ENCODE assay signal across 8 cellular contexts in the genomic region with DNA sequence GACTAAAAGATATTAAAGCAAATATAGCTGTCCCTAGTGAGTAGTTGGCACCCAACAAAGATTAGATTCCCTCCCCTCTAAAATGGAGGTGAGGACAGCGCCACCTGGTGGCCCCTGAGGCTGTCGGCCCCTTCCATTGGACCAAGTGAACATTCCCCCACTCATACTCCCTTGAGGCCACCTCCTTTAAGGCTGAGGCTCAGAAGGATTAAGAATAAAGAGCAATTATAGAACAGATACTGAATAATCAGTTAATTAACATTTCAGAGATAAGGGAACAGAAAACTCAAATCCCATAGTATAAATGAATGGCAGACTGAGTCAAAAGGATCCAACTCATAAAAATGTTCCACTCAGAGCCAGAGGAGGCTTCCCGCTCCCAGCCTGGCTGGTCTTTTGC.
DNase-seq lines count a peak whose midpoint lies in the region; ATAC-seq and TF ChIP-seq lines count a peak whose summit lies in the region.

No MANE protein-coding gene starts in this region.

- H3K27me3 ChIP-seq in heart right ventricle (peaks cover 0 to 27% (median 0%) of the 10 kb centered on the region in 7 donors), endodermal cell (ENCODE audit: control insufficient read depth, insufficient read depth, low read length, poor library complexity, severe bottlenecking) (no peaks in the 10 kb centered on the region)

- no peak overlapping the region for H3K9ac ChIP-seq in endodermal cell (ENCODE audit: extremely low read depth, low read length, poor library complexity, severe bottlenecking)

- H3K27ac Mint-ChIP-seq in endodermal cell = no peak overlapping the region

- H3K27ac ChIP-seq in heart right ventricle (no peak overlapping the region), endodermal cell (ENCODE audit: low read depth, low read length) (no peak overlapping the region)

- H3K27me3 Mint-ChIP-seq in endodermal cell (ENCODE audit: insufficient read depth) = no peaks in the 10 kb centered on the region

- H3K4me3 Mint-ChIP-seq in endodermal cell = no peak overlapping the region

- peaks cover 6% of the 10 kb centered on the region for H3K4me1 Mint-ChIP-seq in endodermal cell

- H3K4me3 ChIP-seq in heart right ventricle (no peak overlapping the region), endodermal cell (ENCODE audit: low read length) (no peak overlapping the region)

- H3K9me3 Mint-ChIP-seq in endodermal cell = no peaks in the 10 kb centered on the region

- ATAC-seq in heart right ventricle (no peak), HG02759 (IDR thresholded peaks at IDR 0.05; ENCODE audit: unreplicated experiment) (peak; percentile 50), HG03457 (IDR thresholded peaks at IDR 0.05; ENCODE audit: unreplicated experiment) (no peak), HG03045 (IDR thresholded peaks at IDR 0.05; ENCODE audit: unreplicated experiment) (no peak)

- no peaks in the 10 kb centered on the region for H3K36me3 ChIP-seq in heart right ventricle
- H3K36me3 ChIP-seq in endodermal cell (ENCODE audit: control insufficient read depth, insufficient read depth, low read length) = no peaks in the 10 kb centered on the region

- intact Hi-C loops in heart right ventricle (cut with DNase I) = no loop called here
- intact Hi-C loops in cardiac septum (cut with DNase I) = no loop called here

- 32 to 33% methylated on average over 3 of the region's 3 CpGs for WGBS in heart right ventricle, 2 donors
- 43 to 100% methylated on average over 1 to 3 of the region's 3 CpGs for WGBS in endodermal cell (ENCODE audit: insufficient coverage in 1 of 2, insufficient read length in 1 of 2), 2 experiments

- H3K9me3 ChIP-seq in heart right ventricle = no peaks in the 10 kb centered on the region
- no peaks in the 10 kb centered on the region for H3K9me3 ChIP-seq in endodermal cell (ENCODE audit: control insufficient read depth, low read length)

- DNase-seq in heart right ventricle (peak in 1 of 2 donors; percentile 16), cardiac septum (ENCODE audit: low spot score) (no peak), RKO (ENCODE audit: low spot score) (peak; percentile 12), endodermal cell (peak; percentile 83)
- peak; percentile 20 for DNase-seq in stimulated activated CD4-positive, alpha-beta T cell treated with anti-CD3 and anti-CD28 coated beads, Interleukin-4, amount 100 ng/mL, for 24 hours

- H3K4me1 ChIP-seq in heart right ventricle (no peaks in the 10 kb centered on the region), endodermal cell (ENCODE audit: control insufficient read depth, insufficient read depth, low read length) (no peaks in the 10 kb centered on the region)

- no peaks in the 10 kb centered on the region for H3K36me3 Mint-ChIP-seq in endodermal cell (ENCODE audit: low read depth)

- peak; percentile 10 to 69 (median 44) for TF ChIP-seq CTCF in heart right ventricle (IDR thresholded peaks at IDR 0.05)
- TF ChIP-seq CTCF in endodermal cell (conservative IDR thresholded peaks at IDR 0.05) = peak; percentile 97
